Comparison of ENCODE assay signal across 22 cellular contexts in the genomic region with DNA sequence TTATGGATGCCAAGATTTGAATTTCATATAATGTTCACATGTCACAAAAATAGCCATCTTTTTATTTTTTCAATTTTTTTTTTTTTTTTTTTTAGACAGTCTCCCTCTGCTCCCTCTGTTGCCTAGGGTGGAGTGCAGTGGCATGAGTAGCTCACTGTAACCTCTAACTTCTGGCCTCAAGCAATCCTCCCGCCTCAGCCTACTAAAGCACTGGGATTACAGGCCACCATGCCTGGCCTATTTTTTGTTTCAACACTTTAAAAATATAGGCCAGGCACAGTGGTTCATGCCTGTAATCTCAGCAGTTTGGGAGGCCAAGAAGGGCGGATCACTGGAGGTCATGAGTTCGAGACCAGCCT.
DNase-seq lines count a peak whose midpoint lies in the region; ATAC-seq and TF ChIP-seq lines count a peak whose summit lies in the region.
"Had no signal": no experiment of that assay in that cellular context is flagged by ENCODE, and none has a peak within 500 bp of the region (broad histone marks: within the 10 kb centered on the region; RNA-seq: fewer than 3 reads in every experiment).

No MANE protein-coding gene starts in this region.

- TF ChIP-seq CTCF in right atrium auricular region (IDR thresholded peaks at IDR 0.05) = no peak
- TF ChIP-seq CTCF in left lung (IDR thresholded peaks at IDR 0.05) = no peak
- no peak for TF ChIP-seq CTCF in type B pancreatic cell (conservative IDR thresholded peaks at IDR 0.05)

- DNase-seq in left ventricle myocardium superior (no peak), right atrium auricular region (ENCODE audit: low spot score) (no peak), SK-N-MC (ENCODE audit: low read depth, low spot score) (no peak), left lung (no peak), type B pancreatic cell (ENCODE audit: extremely low spot score, unreplicated experiment) (no peak), NCI-H187 (lab: John Stamatoyannopoulos, UW) (no peak), NCI-H128 (lab: John Stamatoyannopoulos, UW; ENCODE audit: unreplicated experiment) (no peak)
- DNase-seq: NCI-H1417 treated with DMSO at 0.1 percent for 48 hours had no signal

- H3K9me3 ChIP-seq in right atrium auricular region (peaks cover 0 to 6% of the 10 kb centered on the region in 2 donors), SK-N-MC (ENCODE audit: low read depth, low read length) (no peaks in the 10 kb centered on the region), left lung (no peaks in the 10 kb centered on the region)
- H3K9me3 ChIP-seq: lower lobe of right lung, uterus had no signal

- H3K4me3 Mint-ChIP-seq in type B pancreatic cell = no peak overlapping the region
- H3K4me3 Mint-ChIP-seq: activated CD8-positive, alpha-beta T cell treated with anti-CD3 and anti-CD28 coated beads for 36 hours; activated T-helper 1 cell treated with anti-CD3 and anti-CD28 coated beads, Interleukin-12 subunit alpha, Interleukin-12 subunit beta, Interleukin-2, Interleukin-4 antibody, amounts not matched to agents 30 ng/mL and 10 ng/mL and 1 ng/mL, durations not matched to agents 14 hours and 24 hours and 36 hours; CD4-positive, alpha-beta T cell; central memory CD8-positive, alpha-beta T cell; dendritic cell treated with granulocyte-macrophage colony-stimulating factor and Interleukin-4, amounts not matched to agents 40 ng/mL and 50 ng/mL, for 4 days; naive thymus-derived CD8-positive, alpha-beta T cell; T-helper 2 cell treated with Interferon-gamma antibody and Interleukin-4, amounts not matched to agents 5 μg/mL and 100 μg/mL, for 36 hours had no signal

- H3K27me3 Mint-ChIP-seq in type B pancreatic cell = no peaks in the 10 kb centered on the region

- no peaks in the 10 kb centered on the region for H3K9me3 Mint-ChIP-seq in type B pancreatic cell
- H3K9me3 Mint-ChIP-seq: activated CD8-positive, alpha-beta T cell treated with anti-CD3 and anti-CD28 coated beads for 36 hours; activated T-helper 1 cell treated with anti-CD3 and anti-CD28 coated beads, Interleukin-12 subunit alpha, Interleukin-12 subunit beta, Interleukin-2, Interleukin-4 antibody, amounts not matched to agents 30 ng/mL and 10 ng/mL and 1 ng/mL, durations not matched to agents 14 hours and 24 hours and 36 hours; CD4-positive, alpha-beta T cell; central memory CD8-positive, alpha-beta T cell; dendritic cell treated with granulocyte-macrophage colony-stimulating factor and Interleukin-4, amounts not matched to agents 40 ng/mL and 50 ng/mL, for 4 days; naive thymus-derived CD8-positive, alpha-beta T cell; T-helper 2 cell treated with Interferon-gamma antibody and Interleukin-4, amounts not matched to agents 5 μg/mL and 100 μg/mL, for 36 hours had no signal

- peak overlapping the region; percentile 88 for H3K27ac Mint-ChIP-seq in type B pancreatic cell
- H3K27ac Mint-ChIP-seq: activated CD8-positive, alpha-beta T cell treated with anti-CD3 and anti-CD28 coated beads for 36 hours; CD4-positive, alpha-beta T cell; dendritic cell treated with granulocyte-macrophage colony-stimulating factor and Interleukin-4, amounts not matched to agents 40 ng/mL and 50 ng/mL, for 4 days; naive thymus-derived CD8-positive, alpha-beta T cell; T-helper 2 cell treated with Interferon-gamma antibody and Interleukin-4, amounts not matched to agents 5 μg/mL and 100 μg/mL, for 36 hours had no signal

- H3K4me1 ChIP-seq in right atrium auricular region = no peaks in the 10 kb centered on the region
- H3K4me1 ChIP-seq in left lung = no peaks in the 10 kb centered on the region
- H3K4me1 ChIP-seq: lower lobe of right lung, uterus had no signal

- peak; percentile 20 for ATAC-seq in left ventricle myocardium superior
- peak; percentile 11 for ATAC-seq in left lung
- ATAC-seq in HG02852 (IDR thresholded peaks at IDR 0.05; ENCODE audit: unreplicated experiment) = no peak

- no peak overlapping the region for H3K4me3 ChIP-seq in right atrium auricular region
- no peak overlapping the region for H3K4me3 ChIP-seq in SK-N-MC
- H3K4me3 ChIP-seq in left lung = no peak overlapping the region
- H3K4me3 ChIP-seq: esophagus muscularis mucosa, heart left ventricle, lower lobe of right lung, skin epidermis, uterus had no signal

- no peak overlapping the region for H3K9ac ChIP-seq in SK-N-MC (ENCODE audit: insufficient read length)

- no peaks in the 10 kb centered on the region for H3K36me3 ChIP-seq in right atrium auricular region
- no peaks in the 10 kb centered on the region for H3K36me3 ChIP-seq in SK-N-MC (ENCODE audit: insufficient read depth, low read length)
- no peaks in the 10 kb centered on the region for H3K36me3 ChIP-seq in left lung
- H3K36me3 ChIP-seq: esophagus muscularis mucosa, heart left ventricle, lower lobe of right lung, uterus had no signal

- intact Hi-C loops in left ventricle myocardium superior (cut with micrococcal nuclease) (loop anchor here (5.0 to 10.0 kb wide), 2 partner anchors 216 to 453 kb away; no protein-coding TSS in a partner anchor), left lung (cut with DNase I) (no loop called here)

- H3K27ac ChIP-seq in right atrium auricular region (no peak overlapping the region), SK-N-MC (peak overlapping the region; percentile 50; the same call in 1 of the 2 replicates), left lung (no peak overlapping the region)
- H3K27ac ChIP-seq: esophagus muscularis mucosa, HL-60, lower lobe of right lung, uterus had no signal

- no peaks in the 10 kb centered on the region for H3K36me3 Mint-ChIP-seq in type B pancreatic cell
- H3K36me3 Mint-ChIP-seq: naive thymus-derived CD8-positive, alpha-beta T cell had no signal

- H3K27me3 ChIP-seq in right atrium auricular region = no peaks in the 10 kb centered on the region
- no peaks in the 10 kb centered on the region for H3K27me3 ChIP-seq in left lung
- H3K27me3 ChIP-seq: esophagus muscularis mucosa, heart left ventricle, uterus had no signal

- peaks cover 19% of the 10 kb centered on the region for H3K4me1 Mint-ChIP-seq in type B pancreatic cell (ENCODE audit: unreplicated experiment)
- H3K4me1 Mint-ChIP-seq: central memory CD8-positive, alpha-beta T cell; naive thymus-derived CD8-positive, alpha-beta T cell had no signal
